In the genomic region with DNA sequence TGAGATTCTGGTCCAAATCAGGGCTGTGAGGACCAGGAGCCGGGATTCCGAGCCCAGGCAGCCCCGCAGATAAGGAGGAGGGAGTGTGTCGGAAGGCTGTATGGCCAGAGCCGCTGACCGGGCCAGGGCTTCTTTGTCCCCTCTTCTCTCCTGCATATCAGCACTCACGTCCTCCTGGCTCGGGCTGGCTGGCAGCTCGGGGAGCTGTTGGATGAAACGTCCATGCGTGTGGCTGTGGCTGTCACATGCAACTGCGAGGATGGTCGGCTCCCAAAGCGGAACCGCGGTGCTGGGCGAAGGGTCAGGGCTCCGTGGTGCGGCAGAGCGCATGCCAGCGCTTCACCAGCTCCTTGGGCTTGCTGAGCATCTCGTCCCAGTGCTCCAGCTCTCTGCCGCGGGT, we compare ENCODE assay signal across 2 cellular contexts. TPM values are rescaled to one million over a fixed set of nuclear protein-coding genes. Genes with fewer than 3 reads are reported as not detected.
"Had no signal": no experiment of that assay in that cellular context is flagged by ENCODE, and none has a peak within 500 bp of the region (broad histone marks: within the 10 kb centered on the region; RNA-seq: fewer than 3 reads in every experiment).

No MANE protein-coding gene starts in this region.

RNA-seq across cellular contexts. Expression of a gene that starts 9.5 kb away (rescaled TPM):
- total RNA-seq: myocyte had no signal
- polyA plus RNA-seq: keratinocyte had no signal
